Comparison of ENCODE assay signal across 9 cellular contexts in genomic region chr2:157363612-157364101, GRCh38. TPM values are rescaled to one million over a fixed set of nuclear protein-coding genes. Genes with fewer than 3 reads are reported as not detected.
A peak's percentile ranks its signal among the peaks of the same experiment; 100 is the strongest.
DNase-seq lines count a peak whose midpoint lies in the region; ATAC-seq and TF ChIP-seq lines count a peak whose summit lies in the region.
"Had no signal": no experiment of that assay in that cellular context is flagged by ENCODE, and none has a peak within 500 bp of the region (broad histone marks: within the 10 kb centered on the region; RNA-seq: fewer than 3 reads in every experiment).

No MANE protein-coding gene starts in this region.

- H3K9me3 Mint-ChIP-seq in naive thymus-derived CD4-positive, alpha-beta T cell, result peaks cover 5 to 32% (median 10%) of the 10 kb centered on the region in 11 donors

- 2% methylated on average over 2 of the region's 2 CpGs for WGBS in GM23248 (ENCODE audit: low coverage in 1 of 2, low lambda C conversion rate in 2 of 2, missing lambda C conversion rate in 2 of 2), 2 experiments
- 25% methylated on average over 2 of the region's 2 CpGs for WGBS in suprapubic skin

- no peak overlapping the region for H3K9ac ChIP-seq in GM23248

- no peaks in the 10 kb centered on the region for H3K36me3 ChIP-seq in GM23248 (ENCODE audit: low read depth)
- no peaks in the 10 kb centered on the region for H3K36me3 ChIP-seq in naive thymus-derived CD4-positive, alpha-beta T cell (ENCODE audit: control insufficient read depth in 2 of 3, insufficient read depth in 3 of 3, low read length in 3 of 3)
- H3K36me3 ChIP-seq in suprapubic skin, result no peaks in the 10 kb centered on the region

- no peak for TF ChIP-seq POLR2A in suprapubic skin (IDR thresholded peaks at IDR 0.05)

- peak overlapping the region in 7 of 10 donors; percentile 11 to 67 (median 49) for H3K4me3 Mint-ChIP-seq in naive thymus-derived CD4-positive, alpha-beta T cell

- H3K79me2 ChIP-seq in GM23248 (ENCODE audit: insufficient read depth), result no peaks in the 10 kb centered on the region

- peaks cover 22% of the 10 kb centered on the region for H3K4me1 ChIP-seq in GM23248 (ENCODE audit: insufficient read depth)
- H3K4me1 ChIP-seq in naive thymus-derived CD4-positive, alpha-beta T cell (ENCODE audit: control insufficient read depth in 2 of 2, insufficient read depth in 2 of 2, low read length in 2 of 2), result peaks cover 7 to 28% of the 10 kb centered on the region in 2 donors
- no peaks in the 10 kb centered on the region for H3K4me1 ChIP-seq in suprapubic skin

- H3K36me3 Mint-ChIP-seq in naive thymus-derived CD4-positive, alpha-beta T cell, result peaks cover 12 to 61% (median 42%) of the 10 kb centered on the region in 5 donors

- H3K4me1 Mint-ChIP-seq in naive thymus-derived CD4-positive, alpha-beta T cell, result peaks cover 15 to 64% (median 38%) of the 10 kb centered on the region in 7 donors

- peak overlapping the region in 5 of 9 donors; percentile 22 to 78 (median 49) for H3K27ac Mint-ChIP-seq in naive thymus-derived CD4-positive, alpha-beta T cell

- no peaks in the 10 kb centered on the region for H3K27me3 Mint-ChIP-seq in naive thymus-derived CD4-positive, alpha-beta T cell

- no peaks in the 10 kb centered on the region for H3K9me3 ChIP-seq in GM23248 (ENCODE audit: low read depth)
- H3K9me3 ChIP-seq in naive thymus-derived CD4-positive, alpha-beta T cell (ENCODE audit: control insufficient read depth in 2 of 3, low read length in 3 of 3), result peaks cover 0 to 6% (median 6%) of the 10 kb centered on the region in 3 experiments
- no peaks in the 10 kb centered on the region for H3K9me3 ChIP-seq in suprapubic skin

- peaks cover 2% of the 10 kb centered on the region; the same call in 1 of the 2 replicates for H3K9me2 ChIP-seq in GM23248 (ENCODE audit: insufficient read depth)

- TF ChIP-seq EP300 in suprapubic skin (IDR thresholded peaks at IDR 0.05), result no peak

- POLR2A ChIA-PET in naive thymus-derived CD4-positive, alpha-beta T cell (lab: Charles Lee), result interaction anchor here (0.6 to 1.5 kb wide), 7 partner anchors 10 to 522 kb away, joined by 3 to 5 read pairs (median 3); no protein-coding TSS in a partner anchor

- H3K27me3 ChIP-seq in GM23248 (replicated peaks; ENCODE audit: insufficient read depth), result no peaks in the 10 kb centered on the region
- H3K27me3 ChIP-seq in naive thymus-derived CD4-positive, alpha-beta T cell (ENCODE audit: control insufficient read depth in 2 of 2, insufficient read depth in 2 of 2, low read length in 2 of 2), result no peaks in the 10 kb centered on the region
- H3K27me3 ChIP-seq in suprapubic skin, result no peaks in the 10 kb centered on the region

- TF ChIP-seq CTCF in suprapubic skin (IDR thresholded peaks at IDR 0.05), result no peak

- no peak overlapping the region for H2AFZ ChIP-seq in GM23248

- H3K27ac ChIP-seq in GM23248 (peak overlapping the region; percentile 17; the same call in 1 of the 2 replicates), suprapubic skin (no peak overlapping the region)
- no peak overlapping the region for H3K27ac ChIP-seq in naive thymus-derived CD4-positive, alpha-beta T cell (ENCODE audit: low read depth, low read length)

- peak; percentile 57 for ATAC-seq in GM18868 (IDR thresholded peaks at IDR 0.05; ENCODE audit: unreplicated experiment)
- no peak for ATAC-seq in naive thymus-derived CD4-positive, alpha-beta T cell

- intact Hi-C loops in naive thymus-derived CD4-positive, alpha-beta T cell (cut with micrococcal nuclease), result loop anchor here in 1 of 2 donors (1.0 kb wide), 1 partner anchor 8 kb away; no protein-coding TSS in a partner anchor

- in situ Hi-C loops in GM23248 (cut with MboI) (no loop called here), KBM-7 (cut with MboI; ENCODE audit: low pct_unique_long_range_greater_than_20kb, low sequenced_read_pairs) (no loop called here)

- H3K4me2 ChIP-seq in GM23248 (ENCODE audit: unreplicated experiment), result peak overlapping the region; percentile 13

- H3F3A ChIP-seq in GM23248 (ENCODE audit: insufficient read depth), result no peaks in the 10 kb centered on the region

- DNase-seq in GM23248, result peak; percentile 62
- peak; percentile 11 for DNase-seq in KBM-7
- no peak for DNase-seq in naive thymus-derived CD4-positive, alpha-beta T cell
- DNase-seq in HUDEP-2 (lab: John Stamatoyannopoulos, UW; ENCODE audit: unreplicated experiment in 76 of 76), result no peak
- DNase-seq in A172 (ENCODE audit: low spot score), result no peak
- no peak for DNase-seq in suprapubic skin (ENCODE audit: low spot score in 2 of 2)
- DNase-seq: cerebellar nuclear complex, midbrain had no signal

- H3K4me3 ChIP-seq in GM23248 (no peak overlapping the region), suprapubic skin (no peak overlapping the region)
- no peak overlapping the region for H3K4me3 ChIP-seq in naive thymus-derived CD4-positive, alpha-beta T cell (ENCODE audit: low read length)

- CTCF ChIA-PET in naive thymus-derived CD4-positive, alpha-beta T cell (lab: Charles Lee), result interaction anchor here (1.0 to 1.2 kb wide), 2 partner anchors 25 to 29 kb away, joined by 3 to 5 read pairs; no protein-coding TSS in a partner anchor

- H4K20me1 ChIP-seq in GM23248 (ENCODE audit: insufficient read depth), result no peaks in the 10 kb centered on the region

RNA-seq across cellular contexts. Expression of gene ERMN, which starts 38.0 kb away (rescaled TPM):
- not detected in 2 replicates for total RNA-seq in GM23248 (2014; rRNA removed; shearing (Covaris generic))
- not detected in 2 replicates for polyA plus RNA-seq in GM23248 (2016; fragmentation: Nextera tagmentation; extraction: Ambion mirVana)
- 10 to 100 TPM in 2 of 5 experiments, 1 to 10 TPM in 3; 5.6 to 17.3 (median 6.1) TPM for total RNA-seq in naive thymus-derived CD4-positive, alpha-beta T cell
- under 1 TPM; 0.09 to 0.38 TPM for polyA plus RNA-seq in naive thymus-derived CD4-positive, alpha-beta T cell
- not detected in 2 replicates for total RNA-seq in A172 (2014; rRNA removed; shearing (Covaris generic))
- total RNA-seq in suprapubic skin, result under 1 TPM in 1 of 4 donors, not detected in 3; 0.72 TPM

Comparison
In these comparisons a context has a peak if more than half of its experiments do, and no peak if none do; other contexts are left out.
1. DNase-seq: peak in GM23248 (single experiment) and KBM-7 (single experiment); none in naive thymus-derived CD4-positive, alpha-beta T cell (0 of 9), HUDEP-2 (0 of 76), A172 (single experiment) and suprapubic skin (0 of 2).